ENCODE assay signal across 8 cellular contexts in genomic region chr4:143184503-143185252, GRCh38.
DNase-seq lines count a peak whose midpoint lies in the region; ATAC-seq and TF ChIP-seq lines count a peak whose summit lies in the region.

Gene USP38 (plus strand): TSS chr4:143184917. CDS start chr4:143185451, 534 bp downstream.

- H3K27me3 Mint-ChIP-seq in central memory CD8-positive, alpha-beta T cell: no peaks in the 10 kb centered on the region

- TF ChIP-seq CTCF in AG09309 (IDR thresholded peaks at IDR 0.05; ENCODE audit: control insufficient read depth, insufficient read depth, low read depth, low read length, missing control alignments): no peak

- peak within 1 kb of the TSS; percentile 87 for H3K4me3 Mint-ChIP-seq in central memory CD8-positive, alpha-beta T cell

- H3K27ac Mint-ChIP-seq in central memory CD8-positive, alpha-beta T cell (ENCODE audit: low read depth): peak within 1 kb of the TSS; percentile 95

- H3K4me1 Mint-ChIP-seq in central memory CD8-positive, alpha-beta T cell: peaks cover 73% of the 10 kb centered on the region

- DNase-seq in AG09309 (ENCODE audit: low read depth) (peak; percentile 81), NCI-H345 (lab: John Stamatoyannopoulos, UW) (peak; percentile 91), islet precursor cell (peak; percentile 99)
- DNase-seq in activated CD4-positive, CD25-positive, alpha-beta regulatory T cell treated with anti-CD3 and anti-CD28 coated beads, Interleukin-2, amount 50 U/mL, for 16 hours (ENCODE audit: low read depth, low spot score): peak; percentile 73
- peak; percentile 64 to 74 for DNase-seq in central memory CD8-positive, alpha-beta T cell (ENCODE audit: low spot score in 2 of 2)
- DNase-seq in stimulated activated CD4-positive, alpha-beta T cell treated with anti-CD3 and anti-CD28 coated beads, Interleukin-12 subunit alpha, Interleukin-12 subunit beta, amount 100 ng/mL, for 48 hours (ENCODE audit: low read depth in 2 of 3, low spot score in 1 of 3): peak; percentile 83 to 88 (median 85)

- H3K9me3 Mint-ChIP-seq in central memory CD8-positive, alpha-beta T cell: no peaks in the 10 kb centered on the region

- in situ Hi-C loops in GM18951 (cut with MboI; ENCODE audit: low sequenced_read_pairs, unreplicated experiment): no loop called here

- H3K4me3 ChIP-seq in AG09309 (ENCODE audit: control insufficient read depth, low read depth, low read length): peak within 1 kb of the TSS; percentile 69

- peak; percentile 77 for ATAC-seq in HG03196 (IDR thresholded peaks at IDR 0.05; ENCODE audit: unreplicated experiment)
- peak; percentile 86 for ATAC-seq in central memory CD8-positive, alpha-beta T cell (replicated peaks; ENCODE audit: extremely low read depth, poor library complexity, severe bottlenecking)

- peaks cover 20% of the 10 kb centered on the region for H3K36me3 Mint-ChIP-seq in central memory CD8-positive, alpha-beta T cell (ENCODE audit: insufficient read depth)

- peak; percentile 85 for TF ChIP-seq POLR2A in GM18951 (IDR thresholded peaks at IDR 0.05; ENCODE audit: extremely low read depth, insufficient read depth, insufficient read length)

Comparison
In these comparisons a context has a peak if more than half of its experiments do, and no peak if none do; other contexts are left out.
1. Peak in every context shown above with its lines: DNase-seq, ATAC-seq and H3K4me3 ChIP-seq.